In the genomic region with DNA sequence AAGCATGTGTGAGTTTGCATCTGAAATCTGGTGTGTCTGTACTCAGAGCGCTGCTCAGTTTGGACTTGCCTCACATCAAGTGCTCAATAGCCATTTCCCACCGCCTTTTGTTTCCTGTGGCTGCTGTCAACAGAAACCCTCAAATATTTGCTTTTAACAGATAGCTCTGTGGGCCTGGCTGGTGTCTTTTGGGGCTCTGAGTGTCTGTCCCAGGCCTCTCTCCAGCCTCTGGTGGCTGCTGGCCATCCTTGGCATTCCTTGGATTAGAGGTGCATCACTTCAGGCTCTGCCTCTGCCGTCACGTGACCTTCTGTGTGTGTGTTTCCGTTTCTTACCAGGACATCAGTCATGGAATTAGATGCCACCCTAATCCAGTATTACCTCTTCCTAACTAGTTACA, we compare ENCODE assay signal across 17 cellular contexts. TPM values are rescaled to one million over a fixed set of nuclear protein-coding genes. Genes with fewer than 3 reads are reported as not detected.
DNase-seq lines count a peak whose midpoint lies in the region; ATAC-seq and TF ChIP-seq lines count a peak whose summit lies in the region.
"Had no signal": no experiment of that assay in that cellular context is flagged by ENCODE, and none has a peak within 500 bp of the region (broad histone marks: within the 10 kb centered on the region; RNA-seq: fewer than 3 reads in every experiment).

No MANE protein-coding gene starts in this region.

- H3K4me1 Mint-ChIP-seq in CD4-positive, alpha-beta T cell (ENCODE audit: low read depth) = no peaks in the 10 kb centered on the region
- H3K4me1 Mint-ChIP-seq in WTC11 (peaks cover 11% of the 10 kb centered on the region), glutamatergic neuron (ENCODE audit: low read depth, unreplicated experiment) (peaks cover 6% of the 10 kb centered on the region)
- peaks cover 2 to 5% (median 5%) of the 10 kb centered on the region in 3 donors for H3K4me1 Mint-ChIP-seq in CD8-positive, alpha-beta memory T cell

- no peaks in the 10 kb centered on the region for H3K27me3 Mint-ChIP-seq in CD4-positive, alpha-beta T cell
- H3K27me3 Mint-ChIP-seq in WTC11 (ENCODE audit: low read depth) (no peaks in the 10 kb centered on the region), glutamatergic neuron (ENCODE audit: unreplicated experiment) (peaks cover 2% of the 10 kb centered on the region)
- no peaks in the 10 kb centered on the region for H3K27me3 Mint-ChIP-seq in CD8-positive, alpha-beta memory T cell
- H3K27me3 Mint-ChIP-seq: B cell; CD4-positive, alpha-beta memory T cell had no signal

- H3K4me3 Mint-ChIP-seq in CD4-positive, alpha-beta T cell = no peak overlapping the region
- H3K4me3 Mint-ChIP-seq in WTC11 (no peak overlapping the region), glutamatergic neuron (ENCODE audit: unreplicated experiment) (no peak overlapping the region)
- peak overlapping the region in 1 of 7 donors; percentile 18 for H3K4me3 Mint-ChIP-seq in CD8-positive, alpha-beta memory T cell
- H3K4me3 Mint-ChIP-seq: B cell; CD4-positive, alpha-beta memory T cell; HFFc6 had no signal

- H3K36me3 Mint-ChIP-seq in CD4-positive, alpha-beta T cell (ENCODE audit: low read depth) = peaks cover 80% of the 10 kb centered on the region
- peaks cover 55% of the 10 kb centered on the region for H3K36me3 Mint-ChIP-seq in WTC11
- H3K36me3 Mint-ChIP-seq in glutamatergic neuron (ENCODE audit: unreplicated experiment) = no peaks in the 10 kb centered on the region
- H3K36me3 Mint-ChIP-seq in CD8-positive, alpha-beta memory T cell = peaks cover 7 to 89% (median 22%) of the 10 kb centered on the region in 3 donors

- no peak overlapping the region for H3K4me3 ChIP-seq in CD8-positive, alpha-beta memory T cell (ENCODE audit: low read length)

- CTCF ChIA-PET in CD4-positive, alpha-beta T cell (lab: Charles Lee) = no interaction called here
- CTCF ChIA-PET in WTC11 (lab: Charles Lee) = interaction anchor here (0.6 kb wide), 1 partner anchor 754 kb away, joined by 3 read pairs; no protein-coding TSS in a partner anchor
- CTCF ChIA-PET in CD8-positive, alpha-beta memory T cell (lab: Charles Lee) = no interaction called here

- H3K27ac ChIP-seq in CD4-positive, alpha-beta T cell (ENCODE audit: low read depth, low read length) = no peak overlapping the region
- H3K27ac ChIP-seq in CD8-positive, alpha-beta memory T cell (ENCODE audit: low read depth, low read length) = no peak overlapping the region

- H3K27ac Mint-ChIP-seq in CD4-positive, alpha-beta T cell = peak overlapping the region; percentile 21
- H3K27ac Mint-ChIP-seq in WTC11 (no peak overlapping the region), glutamatergic neuron (ENCODE audit: unreplicated experiment) (peak overlapping the region; percentile 11)
- no peak overlapping the region for H3K27ac Mint-ChIP-seq in CD8-positive, alpha-beta memory T cell
- H3K27ac Mint-ChIP-seq: B cell, HFFc6 had no signal

- POLR2A ChIA-PET in CD4-positive, alpha-beta T cell (lab: Charles Lee) = no interaction called here
- POLR2A ChIA-PET in WTC11 (lab: Charles Lee) = no interaction called here
- POLR2A ChIA-PET in CD8-positive, alpha-beta memory T cell (lab: Charles Lee) = no interaction called here

- H3K9me3 ChIP-seq in CD4-positive, alpha-beta T cell (ENCODE audit: control insufficient read depth, low read length) = no peaks in the 10 kb centered on the region
- H3K9me3 ChIP-seq in CD8-positive, alpha-beta memory T cell (ENCODE audit: low read length) = no peaks in the 10 kb centered on the region
- H3K9me3 ChIP-seq: Caco-2 had no signal

- intact Hi-C loops in CD4-positive, alpha-beta T cell (cut with DNase I, micrococcal nuclease) = no loop called here
- intact Hi-C loops in posterior vena cava (cut with DNase I) = loop anchor here in 1 of 2 donors (10.0 kb wide), 1 partner anchor 255 kb away; no protein-coding TSS in a partner anchor

- H3K27me3 ChIP-seq in CD4-positive, alpha-beta T cell (ENCODE audit: control insufficient read depth, insufficient read depth, low read length) = no peaks in the 10 kb centered on the region
- H3K27me3 ChIP-seq in CD8-positive, alpha-beta memory T cell (ENCODE audit: insufficient read depth, low read length, poor library complexity, severe bottlenecking) = no peaks in the 10 kb centered on the region

- no peaks in the 10 kb centered on the region for H3K9me3 Mint-ChIP-seq in CD4-positive, alpha-beta T cell
- H3K9me3 Mint-ChIP-seq in WTC11 = no peaks in the 10 kb centered on the region
- H3K9me3 Mint-ChIP-seq in glutamatergic neuron (ENCODE audit: unreplicated experiment) = peaks cover 2% of the 10 kb centered on the region
- H3K9me3 Mint-ChIP-seq in CD8-positive, alpha-beta memory T cell = no peaks in the 10 kb centered on the region
- H3K9me3 Mint-ChIP-seq: CD4-positive, alpha-beta memory T cell; HFFc6 had no signal

- no peaks in the 10 kb centered on the region for H3K4me1 ChIP-seq in CD8-positive, alpha-beta memory T cell (ENCODE audit: insufficient read depth, low read length)
- H3K4me1 ChIP-seq: Caco-2 had no signal

- DNase-seq in CD4-positive, alpha-beta T cell = no peak
- DNase-seq in WTC11 (ENCODE audit: low spot score) (peak; percentile 3), glutamatergic neuron (no peak), posterior vena cava (ENCODE audit: low spot score) (peak; percentile 29), mucosa of gallbladder (ENCODE audit: low spot score) (no peak), SIG-M5 treated with dmso at 0.1 percent for 504 hours (lab: John Stamatoyannopoulos, UW; ENCODE audit: unreplicated experiment) (no peak)
- no peak for DNase-seq in CD8-positive, alpha-beta memory T cell
- DNase-seq: CD4-positive, alpha-beta memory T cell; DMS53; GF-D8; HCEC 1CT; HFFc6 had no signal

- no peak for TF ChIP-seq CTCF in CD4-positive, alpha-beta T cell (IDR thresholded peaks at IDR 0.05)
- TF ChIP-seq CTCF in WTC11 (IDR thresholded peaks at IDR 0.05) (no peak), glutamatergic neuron (IDR thresholded peaks at IDR 0.05; ENCODE audit: partially characterized antibody, unreplicated experiment) (no peak)

- no peak for ATAC-seq in CD4-positive, alpha-beta T cell (ENCODE audit: poor library complexity)
- ATAC-seq in WTC11 (no peak), GM19467 (IDR thresholded peaks at IDR 0.05; ENCODE audit: unreplicated experiment) (no peak)

- H3K36me3 ChIP-seq in CD8-positive, alpha-beta memory T cell (ENCODE audit: insufficient read depth, low read length) = peaks cover 71% of the 10 kb centered on the region

TF ChIP-seq in WTC11, 78 proteins besides CTCF, POLR2A, EP300 and RAD21 (continues in another document):
- no peak for TF ChIP-seq CREM (CRISPR knock-in tag; IDR thresholded peaks at IDR 0.05)
- no peak for TF ChIP-seq ATF3 (CRISPR knock-in tag; conservative IDR thresholded peaks at IDR 0.05)
- TF ChIP-seq IRF2 (CRISPR knock-in tag; IDR thresholded peaks at IDR 0.05; ENCODE audit: borderline replicate concordance, low read depth) = no peak
- TF ChIP-seq USF2 (CRISPR knock-in tag; IDR thresholded peaks at IDR 0.05) = no peak
- TF ChIP-seq SP1 (CRISPR knock-in tag; conservative IDR thresholded peaks at IDR 0.05) = no peak
- TF ChIP-seq ZNF263 (CRISPR knock-in tag; IDR thresholded peaks at IDR 0.05; ENCODE audit: low read depth) = no peak
- no peak for TF ChIP-seq ZNF121 (CRISPR knock-in tag; IDR thresholded peaks at IDR 0.05)
- no peak for TF ChIP-seq ELF4 (CRISPR knock-in tag; IDR thresholded peaks at IDR 0.05; ENCODE audit: low read depth)
- TF ChIP-seq, protein P1, sequence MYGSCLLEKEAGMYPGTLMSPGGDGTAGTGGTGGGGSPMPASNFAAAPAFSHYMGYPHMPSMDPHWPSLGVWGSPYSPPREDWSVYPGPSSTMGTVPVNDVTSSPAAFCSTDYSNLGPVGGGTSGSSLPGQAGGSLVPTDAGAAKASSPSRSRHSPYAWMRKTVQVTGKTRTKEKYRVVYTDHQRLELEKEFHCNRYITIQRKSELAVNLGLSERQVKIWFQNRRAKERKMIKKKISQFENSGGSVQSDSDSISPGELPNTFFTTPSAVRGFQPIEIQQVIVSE (CRISPR knock-in tag; IDR thresholded peaks at IDR 0.05; ENCODE audit: borderline replicate concordance) = no peak
- TF ChIP-seq TCF7 (CRISPR knock-in tag; IDR thresholded peaks at IDR 0.05; ENCODE audit: low read depth) = no peak
- TF ChIP-seq NFYB (CRISPR knock-in tag; conservative IDR thresholded peaks at IDR 0.05; ENCODE audit: low read depth) = no peak
- TF ChIP-seq SMAD3 (CRISPR knock-in tag; IDR thresholded peaks at IDR 0.05; ENCODE audit: borderline replicate concordance) = no peak
- TF ChIP-seq ZNF232 (CRISPR knock-in tag; IDR thresholded peaks at IDR 0.05) = no peak

RNA-seq across cellular contexts. Expression of gene YKT6, which starts 9.3 kb away (rescaled TPM):
- 10 to 100 TPM; 85.0 to 86.4 TPM for total RNA-seq in CD4-positive, alpha-beta T cell
- total RNA-seq in WTC11 (2021) = 82.2 to 102 TPM (median 83.7 TPM) in 3 replicates
- total RNA-seq in glutamatergic neuron (ENCODE audit: unreplicated experiment) = 178 TPM
- total RNA-seq in posterior vena cava = 10 to 100 TPM; 56.7 to 71.8 TPM
- total RNA-seq in CD8-positive, alpha-beta memory T cell = 10 to 100 TPM; 92.6 to 94.6 TPM
- polyA plus RNA-seq in CD8-positive, alpha-beta memory T cell = 44.9 TPM
- 58.6 TPM for total RNA-seq in mucosa of gallbladder

RNA-seq across cellular contexts. Expression of gene GCK, which starts 20.9 kb away (rescaled TPM):
- under 1 TPM; 0.47 to 0.71 TPM for total RNA-seq in CD4-positive, alpha-beta T cell
- total RNA-seq in WTC11 (2021) (3.3 to 5.1 TPM (median 4.5 TPM) in 3 replicates), glutamatergic neuron (ENCODE audit: unreplicated experiment) (43.9 TPM), posterior vena cava (under 1 TPM; 0.51 to 0.81 TPM), mucosa of gallbladder (0.95 TPM)
- total RNA-seq in CD8-positive, alpha-beta memory T cell = 1 to 10 TPM; 1.0 to 1.8 TPM
- 0.46 TPM for polyA plus RNA-seq in CD8-positive, alpha-beta memory T cell
- total RNA-seq: Caco-2, H4, HT1080 had no signal

Comparison
In these comparisons a context has a peak if more than half of its experiments do, and no peak if none do; other contexts are left out.
1. DNase-seq: peak in WTC11 (single experiment) and posterior vena cava (single experiment); none in CD4-positive, alpha-beta T cell (0 of 10), glutamatergic neuron (single experiment), CD8-positive, alpha-beta memory T cell (0 of 5), mucosa of gallbladder (single experiment) and SIG-M5 treated with dmso at 0.1 percent for 504 hours (single experiment).
2. H3K27ac Mint-ChIP-seq: peak in CD4-positive, alpha-beta T cell (single experiment) and glutamatergic neuron (single experiment); none in WTC11 (single experiment) and CD8-positive, alpha-beta memory T cell (0 of 8).